Comparison of ENCODE assay signal across 18 cellular contexts in the genomic region with DNA sequence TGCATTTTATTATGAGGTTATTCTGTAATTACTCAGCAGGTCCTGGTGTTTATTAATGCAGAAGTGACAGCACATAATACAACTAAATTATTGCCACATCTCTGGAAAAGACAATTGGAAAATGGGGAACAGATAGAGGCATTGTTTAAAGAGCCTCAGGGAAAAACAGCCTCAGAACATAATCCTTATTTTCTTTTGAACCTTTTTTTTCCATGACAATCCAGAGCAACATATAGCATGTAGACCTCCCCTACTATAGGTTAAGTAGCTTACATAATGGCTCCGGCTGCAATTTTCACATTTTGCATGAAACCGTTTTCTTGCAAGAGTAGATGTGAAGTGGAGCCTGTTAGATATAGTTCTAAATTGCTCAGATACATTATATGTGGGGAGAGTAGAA.
A peak's percentile ranks its signal among the peaks of the same experiment; 100 is the strongest.
DNase-seq lines count a peak whose midpoint lies in the region; ATAC-seq lines count a peak whose summit lies in the region.
"Had no signal": no experiment of that assay in that cellular context is flagged by ENCODE, and none has a peak within 500 bp of the region (broad histone marks: within the 10 kb centered on the region; RNA-seq: fewer than 3 reads in every experiment).

No MANE protein-coding gene starts in this region.

- ATAC-seq in HG03280 (IDR thresholded peaks at IDR 0.05; ENCODE audit: unreplicated experiment): no peak
- ATAC-seq in HG03159 (IDR thresholded peaks at IDR 0.05; ENCODE audit: unreplicated experiment): no peak
- ATAC-seq: A549 had no signal

- DNase-seq in NCI-H2227 (lab: John Stamatoyannopoulos, UW; ENCODE audit: unreplicated experiment) (peak; percentile 36), NCI-H2227 treated with DMSO at 0.1 percent for 48 hours (lab: John Stamatoyannopoulos, UW) (no peak), NCI-H1417 (lab: John Stamatoyannopoulos, UW) (peak in 2 of 3 experiments; percentile 57 to 89), NCI-H69 (lab: John Stamatoyannopoulos, UW) (peak; percentile 65)
- DNase-seq: 8988T; ACHN; AML-193; BE2C; CD4-positive, alpha-beta T cell; CD8-positive, alpha-beta memory T cell; DMS 273 treated with DMSO at 0.1 percent for 48 hours; DMS79; GF-D8; GOT3; HCEC 1CT had no signal
